1 cellular context compared by ENCODE assay signal in the genomic region with DNA sequence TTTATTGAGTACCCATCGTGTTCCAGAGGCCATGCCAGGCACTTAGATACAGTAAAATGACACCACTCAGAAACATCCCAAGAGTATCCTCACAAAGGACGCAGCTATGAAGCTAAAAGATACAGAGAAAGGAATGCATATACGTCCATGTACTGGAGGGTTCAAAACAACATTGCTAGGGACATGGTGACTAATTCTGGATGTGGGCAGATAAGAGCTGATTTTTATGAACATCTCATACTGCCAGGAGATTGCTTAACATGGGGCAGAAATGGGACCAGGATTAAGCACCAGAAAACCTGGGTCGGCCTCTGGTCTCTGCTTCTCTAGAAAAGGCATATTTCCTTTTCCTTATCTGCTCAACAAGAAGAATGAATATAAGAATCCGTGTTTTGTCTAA.
TF ChIP-seq lines count a peak whose summit lies in the region.

No MANE protein-coding gene starts in this region.

TF ChIP-seq in GM23338, 12 proteins besides CTCF, POLR2A, EP300 and RAD21:
- TF ChIP-seq REST (IDR thresholded peaks at IDR 0.05; ENCODE audit: unreplicated experiment) = no peak
- no peak for TF ChIP-seq NANOG (IDR thresholded peaks at IDR 0.05; ENCODE audit: borderline replicate concordance)
- no peak for TF ChIP-seq CREB1 (CRISPR knock-in tag; IDR thresholded peaks at IDR 0.05; ENCODE audit: low read depth)
- no peak for TF ChIP-seq ZNF462 (CRISPR knock-in tag; IDR thresholded peaks at IDR 0.05)
- TF ChIP-seq POLR2AphosphoS5 (IDR thresholded peaks at IDR 0.05; ENCODE audit: low read depth) = no peak
- TF ChIP-seq JUNB (IDR thresholded peaks at IDR 0.05; ENCODE audit: unreplicated experiment) = no peak
- no peak for TF ChIP-seq EZH2 (IDR thresholded peaks at IDR 0.05; ENCODE audit: low read depth, unreplicated experiment)
- no peak for TF ChIP-seq ZNF331 (CRISPR knock-in tag; IDR thresholded peaks at IDR 0.05; ENCODE audit: low read depth)
- TF ChIP-seq ZNF114 (CRISPR knock-in tag; IDR thresholded peaks at IDR 0.05) = no peak
- TF ChIP-seq, protein P1, sequence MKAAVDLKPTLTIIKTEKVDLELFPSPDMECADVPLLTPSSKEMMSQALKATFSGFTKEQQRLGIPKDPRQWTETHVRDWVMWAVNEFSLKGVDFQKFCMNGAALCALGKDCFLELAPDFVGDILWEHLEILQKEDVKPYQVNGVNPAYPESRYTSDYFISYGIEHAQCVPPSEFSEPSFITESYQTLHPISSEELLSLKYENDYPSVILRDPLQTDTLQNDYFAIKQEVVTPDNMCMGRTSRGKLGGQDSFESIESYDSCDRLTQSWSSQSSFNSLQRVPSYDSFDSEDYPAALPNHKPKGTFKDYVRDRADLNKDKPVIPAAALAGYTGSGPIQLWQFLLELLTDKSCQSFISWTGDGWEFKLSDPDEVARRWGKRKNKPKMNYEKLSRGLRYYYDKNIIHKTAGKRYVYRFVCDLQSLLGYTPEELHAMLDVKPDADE (IDR thresholded peaks at IDR 0.05) = no peak
- TF ChIP-seq EZH2phosphoT487 (IDR thresholded peaks at IDR 0.05; ENCODE audit: unreplicated experiment) = no peak
